8 cellular contexts compared by ENCODE assay signal in genomic region chr11:3165916-3166267, GRCh38. TPM values are rescaled to one million over a fixed set of nuclear protein-coding genes. Genes with fewer than 3 reads are reported as not detected.
A peak's percentile ranks its signal among the peaks of the same experiment; 100 is the strongest.
DNase-seq lines count a peak whose midpoint lies in the region; ATAC-seq and TF ChIP-seq lines count a peak whose summit lies in the region.
"Had no signal": no experiment of that assay in that cellular context is flagged by ENCODE, and none has a peak within 500 bp of the region (broad histone marks: within the 10 kb centered on the region; RNA-seq: fewer than 3 reads in every experiment).

No MANE protein-coding gene starts in this region.

- H2AFZ ChIP-seq in DND-41 (ENCODE audit: low read depth, low read length) (peak overlapping the region; percentile 72), Loucy (ENCODE audit: low read length) (peak overlapping the region; percentile 87; the same call in 1 of the 2 replicates)

- H3K4me3 ChIP-seq in DND-41 (ENCODE audit: low read depth in 1 of 2, low read length in 2 of 2) (peak overlapping the region; percentile 84 to 97; a peak in 3 of 4 replicates), Loucy (ENCODE audit: low read length, poor library complexity, severe bottlenecking) (peak overlapping the region; percentile 100), endocrine pancreas (ENCODE audit: control insufficient read depth, insufficient read depth, low read length) (peak overlapping the region; percentile 28), psoas muscle (peak overlapping the region; percentile 84)

- WGBS in psoas muscle, 3 donors, result 78 to 84% (median 80%) methylated on average over 5 of the region's 5 CpGs

- peaks cover 34% of the 10 kb centered on the region for H4K20me1 ChIP-seq in DND-41 (ENCODE audit: insufficient read depth, low read length)
- peaks cover 22% of the 10 kb centered on the region for H4K20me1 ChIP-seq in Loucy (ENCODE audit: insufficient read depth, low read length, poor library complexity, severe bottlenecking)

- peaks cover 42% of the 10 kb centered on the region for H3K79me2 ChIP-seq in DND-41 (ENCODE audit: insufficient read depth, low read length)
- H3K79me2 ChIP-seq in Loucy (ENCODE audit: insufficient read depth, low read length), result peaks cover 40% of the 10 kb centered on the region

- intact Hi-C loops in psoas muscle (cut with DNase I), result loop anchor here in 1 of 2 donors (10.0 kb wide), 2 partner anchors 51 to 111 kb away; partner anchors contain the start of gene CARS1

- DNase-seq in DND-41 (no peak), psoas muscle (peak in 1 of 2 donors; percentile 41)
- DNase-seq in effector CD8-positive, alpha-beta T cell (lab: John Stamatoyannopoulos, UW), result no peak
- DNase-seq: NCI-H187 treated with DMSO at 0.1 percent for 48 hours had no signal

- H3F3A ChIP-seq in Loucy (ENCODE audit: low read depth), result no peaks in the 10 kb centered on the region

- H3K9me2 ChIP-seq in Loucy (replicated peaks; ENCODE audit: low read depth, low read length), result no peaks in the 10 kb centered on the region

- ATAC-seq in DND-41 (ENCODE audit: insufficient read depth, low read depth) (no peak), psoas muscle (no peak), HG02642 (IDR thresholded peaks at IDR 0.05; ENCODE audit: poor library complexity, unreplicated experiment) (no peak), GM21526 (IDR thresholded peaks at IDR 0.05; ENCODE audit: low FRiP score, unreplicated experiment) (no peak)

- H3K27me3 ChIP-seq in DND-41 (ENCODE audit: insufficient read depth, low read length, poor library complexity) (no peaks in the 10 kb centered on the region), Loucy (ENCODE audit: insufficient read depth, low read length, poor library complexity, severe bottlenecking) (no peaks in the 10 kb centered on the region), endocrine pancreas (ENCODE audit: control insufficient read depth, insufficient read depth, low read length) (no peaks in the 10 kb centered on the region), psoas muscle (ENCODE audit: insufficient read depth in 3 of 3, low read length in 2 of 3) (no peaks in the 10 kb centered on the region)

- H3K27ac ChIP-seq in DND-41 (ENCODE audit: low read length) (peak overlapping the region; percentile 92), psoas muscle (no peak overlapping the region)

- TF ChIP-seq CTCF in DND-41 (IDR thresholded peaks at IDR 0.05; ENCODE audit: borderline replicate concordance, extremely low read depth, low read length, poor library complexity, severe bottlenecking) (no peak), Loucy (conservative IDR thresholded peaks at IDR 0.05; ENCODE audit: low read length) (no peak), psoas muscle (IDR thresholded peaks at IDR 0.05) (no peak)

- peak overlapping the region; percentile 86 for H3K9ac ChIP-seq in DND-41 (ENCODE audit: low read depth, low read length)
- peak overlapping the region; percentile 57 for H3K9ac ChIP-seq in Loucy (ENCODE audit: low read depth, low read length, poor library complexity, severe bottlenecking)
- no peak overlapping the region for H3K9ac ChIP-seq in endocrine pancreas (ENCODE audit: control insufficient read depth, insufficient read depth, low read length)

- H3K36me3 ChIP-seq in DND-41 (ENCODE audit: insufficient read depth, low read length) (peaks cover 19% of the 10 kb centered on the region), Loucy (ENCODE audit: insufficient read depth, low read length) (no peaks in the 10 kb centered on the region), endocrine pancreas (ENCODE audit: control insufficient read depth, insufficient read depth, low read length) (no peaks in the 10 kb centered on the region), psoas muscle (ENCODE audit: insufficient read depth in 1 of 2, low read depth in 1 of 2) (no peaks in the 10 kb centered on the region)

- peak overlapping the region; percentile 98 for H3K4me2 ChIP-seq in DND-41 (ENCODE audit: insufficient read depth, low read length)
- peak overlapping the region; percentile 82 for H3K4me2 ChIP-seq in Loucy (ENCODE audit: low read depth, low read length, poor library complexity, severe bottlenecking)

- peaks cover 78% of the 10 kb centered on the region for H3K4me1 ChIP-seq in DND-41 (ENCODE audit: insufficient read depth, low read length)
- peaks cover 40% of the 10 kb centered on the region for H3K4me1 ChIP-seq in Loucy (ENCODE audit: insufficient read depth, low read length, poor library complexity, severe bottlenecking)
- H3K4me1 ChIP-seq in endocrine pancreas (ENCODE audit: control insufficient read depth, insufficient read depth, low read length), result no peaks in the 10 kb centered on the region
- peaks cover 47% of the 10 kb centered on the region for H3K4me1 ChIP-seq in psoas muscle

- H3K9me3 ChIP-seq in DND-41 (ENCODE audit: insufficient read depth, low read length, severe bottlenecking) (no peaks in the 10 kb centered on the region), Loucy (ENCODE audit: insufficient read depth, low read depth, low read length) (no peaks in the 10 kb centered on the region), endocrine pancreas (ENCODE audit: control insufficient read depth, low read length) (no peaks in the 10 kb centered on the region), psoas muscle (no peaks in the 10 kb centered on the region)

RNA-seq across cellular contexts. Expression of gene OSBPL5, which starts 0.8 kb away (rescaled TPM):
- total RNA-seq in psoas muscle, result 10 to 100 TPM in 2 of 4 donors, 1 to 10 TPM in 2; 6.9 to 12.4 (median 10.3) TPM
- polyA plus RNA-seq in psoas muscle, result 1 to 10 TPM; 3.4 to 5.0 (median 4.3) TPM

RNA-seq across cellular contexts. Expression of gene MRGPRG, which starts 52.7 kb away (rescaled TPM):
- total RNA-seq in psoas muscle, result not detected
- polyA plus RNA-seq in psoas muscle, result not detected

Comparison
In these comparisons a context has a peak if more than half of its experiments do, and no peak if none do; other contexts are left out.
1. H3K4me3 ChIP-seq: peak in every context shown above with its lines; median percentile 100 in Loucy; 90 in DND-41; 84 in psoas muscle; 28 in endocrine pancreas.